ENCODE assay signal across 8 cellular contexts in the genomic region with DNA sequence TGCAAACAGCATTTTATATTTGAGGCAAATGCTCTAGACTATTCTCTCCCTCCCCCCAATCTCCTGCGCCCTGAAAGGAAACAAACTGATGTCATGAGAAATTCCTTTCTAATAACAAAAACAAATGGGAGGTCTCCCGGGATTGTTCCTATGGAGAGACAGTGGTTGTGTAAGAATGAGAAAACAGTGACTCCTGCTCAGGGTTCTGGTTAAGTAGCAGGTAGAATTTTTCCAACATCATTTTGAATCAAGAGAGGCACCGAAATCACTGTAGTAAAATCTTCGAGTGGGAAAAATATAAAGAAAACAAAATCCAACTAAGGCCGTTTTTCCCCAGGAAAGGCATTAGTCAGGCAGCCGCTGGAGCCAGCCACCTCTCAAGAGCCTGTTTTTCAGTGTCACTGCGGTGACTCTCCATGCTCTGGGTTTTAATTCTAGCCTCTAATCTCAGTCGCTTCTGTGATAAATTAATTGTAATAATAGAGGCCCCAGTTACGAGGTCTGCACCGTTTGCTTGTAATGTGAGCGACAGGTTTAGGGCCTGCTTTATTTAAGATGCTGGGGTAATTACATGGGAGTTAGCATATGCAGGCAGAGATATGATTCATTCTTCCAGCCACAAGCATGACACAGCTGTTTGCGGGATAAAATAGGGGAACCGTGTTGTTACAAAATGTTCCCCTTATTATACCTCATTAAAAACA.
A peak's percentile ranks its signal among the peaks of the same experiment; 100 is the strongest.
DNase-seq lines count a peak whose midpoint lies in the region; ATAC-seq and TF ChIP-seq lines count a peak whose summit lies in the region.

No MANE protein-coding gene starts in this region.

- in situ Hi-C loops in KBM-7 (cut with MboI; ENCODE audit: low pct_unique_long_range_greater_than_20kb, low sequenced_read_pairs), result no loop called here

- TF ChIP-seq CTCF in glutamatergic neuron (IDR thresholded peaks at IDR 0.05; ENCODE audit: partially characterized antibody, unreplicated experiment), result no peak

- no peaks in the 10 kb centered on the region for H3K4me1 Mint-ChIP-seq in activated T-helper 17 cell treated with anti-CD3 and anti-CD28 coated beads, Interleukin-2, amount 50 U/mL, for 72 hours
- peaks cover 3% of the 10 kb centered on the region for H3K4me1 Mint-ChIP-seq in glutamatergic neuron (ENCODE audit: low read depth, unreplicated experiment)

- peak; percentile 67 for ATAC-seq in activated T-helper 17 cell treated with anti-CD3 and anti-CD28 coated beads, Interleukin-2, amount 50 U/mL, for 72 hours (replicated peaks)
- ATAC-seq in HG03520 (IDR thresholded peaks at IDR 0.05; ENCODE audit: unreplicated experiment) (no peak), GM21447 (IDR thresholded peaks at IDR 0.05; ENCODE audit: unreplicated experiment) (no peak), GM19452 (IDR thresholded peaks at IDR 0.05; ENCODE audit: unreplicated experiment) (no peak)

- H2AFZ ChIP-seq in ACC112 (ENCODE audit: low read length, unreplicated experiment), result peak overlapping the region; percentile 47

- no peaks in the 10 kb centered on the region for H3K79me2 ChIP-seq in ACC112 (ENCODE audit: control insufficient read depth, insufficient read depth, low read length, unreplicated experiment)

- peak; percentile 93 for DNase-seq in KBM-7
- peak; percentile 92 for DNase-seq in iris pigment epithelial cell (ENCODE audit: low read depth)
- DNase-seq in glutamatergic neuron, result no peak

- no peak overlapping the region for H3K27ac Mint-ChIP-seq in activated T-helper 17 cell treated with anti-CD3 and anti-CD28 coated beads, Interleukin-2, amount 50 U/mL, for 72 hours
- H3K27ac Mint-ChIP-seq in glutamatergic neuron (ENCODE audit: unreplicated experiment), result no peak overlapping the region

- no peak overlapping the region for H3K4me3 Mint-ChIP-seq in activated T-helper 17 cell treated with anti-CD3 and anti-CD28 coated beads, Interleukin-2, amount 50 U/mL, for 72 hours
- no peak overlapping the region for H3K4me3 Mint-ChIP-seq in glutamatergic neuron (ENCODE audit: unreplicated experiment)

- H3K27me3 ChIP-seq in ACC112 (ENCODE audit: insufficient read depth, low read length), result no peaks in the 10 kb centered on the region

- no peaks in the 10 kb centered on the region for H3K36me3 Mint-ChIP-seq in activated T-helper 17 cell treated with anti-CD3 and anti-CD28 coated beads, Interleukin-2, amount 50 U/mL, for 72 hours (ENCODE audit: low read depth)
- H3K36me3 Mint-ChIP-seq in glutamatergic neuron (ENCODE audit: unreplicated experiment), result peaks cover 5% of the 10 kb centered on the region

- peak overlapping the region; percentile 93 for H3K27ac ChIP-seq in ACC112 (ENCODE audit: low read depth, low read length)

- H3K9me3 Mint-ChIP-seq in activated T-helper 17 cell treated with anti-CD3 and anti-CD28 coated beads, Interleukin-2, amount 50 U/mL, for 72 hours, result no peaks in the 10 kb centered on the region
- H3K9me3 Mint-ChIP-seq in glutamatergic neuron (ENCODE audit: unreplicated experiment), result no peaks in the 10 kb centered on the region

- no peaks in the 10 kb centered on the region for H3K36me3 ChIP-seq in ACC112 (ENCODE audit: insufficient read depth, low read length)

- H3K4me1 ChIP-seq in ACC112 (ENCODE audit: control insufficient read depth, insufficient read depth, low read length, unreplicated experiment), result peaks cover 30% of the 10 kb centered on the region

- H3K27me3 Mint-ChIP-seq in activated T-helper 17 cell treated with anti-CD3 and anti-CD28 coated beads, Interleukin-2, amount 50 U/mL, for 72 hours, result peaks cover 19% of the 10 kb centered on the region
- no peaks in the 10 kb centered on the region for H3K27me3 Mint-ChIP-seq in glutamatergic neuron (ENCODE audit: unreplicated experiment)

- peak overlapping the region; percentile 45 for H3K4me3 ChIP-seq in ACC112 (ENCODE audit: low read depth, low read length)
